In genomic region chr16:84619103-84619460, GRCh38 we compare ENCODE assay signal across 11 cellular contexts. TPM values are rescaled to one million over a fixed set of nuclear protein-coding genes. Genes with fewer than 3 reads are reported as not detected.
DNase-seq lines count a peak whose midpoint lies in the region; ATAC-seq and TF ChIP-seq lines count a peak whose summit lies in the region.
"Had no signal": no experiment of that assay in that cellular context is flagged by ENCODE, and none has a peak within 500 bp of the region (broad histone marks: within the 10 kb centered on the region; RNA-seq: fewer than 3 reads in every experiment).

No MANE protein-coding gene starts in this region.

- intact Hi-C loops in activated T-helper 2 cell treated with anti-CD3 and anti-CD28 coated beads, Interferon-gamma antibody, Interleukin-2, Interleukin-4, amounts not matched to agents 10 μg/mL and 5 μg/mL and 100 μg/mL, durations not matched to agents 14 hours and 24 hours and 36 hours (cut with micrococcal nuclease): loop anchor here (2.0 to 5.0 kb wide), 2 partner anchors 70 to 408 kb away; partner anchors contain the start of gene KIAA0513
- intact Hi-C loops in left lung (cut with DNase I): no loop called here
- intact Hi-C loops in stomach (cut with DNase I; ENCODE audit: low total_unique reads): no loop called here

- peaks cover 35% of the 10 kb centered on the region for H3K4me1 Mint-ChIP-seq in activated T-cell treated with anti-CD3 and anti-CD28 coated beads, Interleukin-2, amount 50 U/mL, for 24 hours (ENCODE audit: low read depth)
- H3K4me1 Mint-ChIP-seq in activated T-helper 2 cell treated with anti-CD3 and anti-CD28 coated beads, Interferon-gamma antibody, Interleukin-2, Interleukin-4, amounts not matched to agents 10 μg/mL and 5 μg/mL and 100 μg/mL, durations not matched to agents 14 hours and 24 hours and 36 hours (ENCODE audit: low read depth): peaks cover 34% of the 10 kb centered on the region

- H3K4me3 ChIP-seq in left lung (no peak overlapping the region), stomach (no peak overlapping the region)
- H3K4me3 ChIP-seq: gastrocnemius medialis had no signal

- TF ChIP-seq POLR2A in stomach (IDR thresholded peaks at IDR 0.05): no peak

- no peaks in the 10 kb centered on the region for H3K9me3 Mint-ChIP-seq in activated T-cell treated with anti-CD3 and anti-CD28 coated beads, Interleukin-2, amount 50 U/mL, for 24 hours
- no peaks in the 10 kb centered on the region for H3K9me3 Mint-ChIP-seq in activated T-helper 2 cell treated with anti-CD3 and anti-CD28 coated beads, Interferon-gamma antibody, Interleukin-2, Interleukin-4, amounts not matched to agents 10 μg/mL and 5 μg/mL and 100 μg/mL, durations not matched to agents 14 hours and 24 hours and 36 hours

- no peak for ATAC-seq in left lung
- no peak for ATAC-seq in HG03025 (IDR thresholded peaks at IDR 0.05; ENCODE audit: low FRiP score, unreplicated experiment)
- ATAC-seq: gastrocnemius medialis had no signal

- DNase-seq in activated T-cell treated with anti-CD3 and anti-CD28 coated beads, Interleukin-2, amount 50 U/mL, for 24 hours: no peak
- no peak for DNase-seq in activated T-cell treated with anti-CD3 and anti-CD28 coated beads, Interleukin-2, amount 50 U/mL, for 48 hours
- no peak for DNase-seq in activated T-helper 2 cell treated with anti-CD3 and anti-CD28 coated beads, Interferon-gamma antibody, Interleukin-2, Interleukin-4, amounts not matched to agents 10 μg/mL and 5 μg/mL and 100 μg/mL, durations not matched to agents 14 hours and 24 hours and 36 hours (ENCODE audit: low spot score)
- DNase-seq in left lung: no peak
- DNase-seq in stomach: no peak
- DNase-seq in cerebellum (ENCODE audit: low spot score): no peak
- no peak for DNase-seq in DMS53 (lab: John Stamatoyannopoulos, UW)
- DNase-seq: activated CD4-positive, alpha-beta T cell treated with anti-CD3 and anti-CD28 coated beads, Interleukin-2, amount 50 U/mL, for 1 hour; NCI-H187 had no signal

- H3K4me1 ChIP-seq in left lung (peaks cover 5 to 54% of the 10 kb centered on the region in 2 donors), stomach (peaks cover 34 to 60% (median 43%) of the 10 kb centered on the region in 4 donors)

- no peaks in the 10 kb centered on the region for H3K27me3 Mint-ChIP-seq in activated T-cell treated with anti-CD3 and anti-CD28 coated beads, Interleukin-2, amount 50 U/mL, for 24 hours
- peaks cover 11% of the 10 kb centered on the region for H3K27me3 Mint-ChIP-seq in activated T-helper 2 cell treated with anti-CD3 and anti-CD28 coated beads, Interferon-gamma antibody, Interleukin-2, Interleukin-4, amounts not matched to agents 10 μg/mL and 5 μg/mL and 100 μg/mL, durations not matched to agents 14 hours and 24 hours and 36 hours (ENCODE audit: low read depth)

- H3K9me3 ChIP-seq in left lung (no peaks in the 10 kb centered on the region), stomach (no peaks in the 10 kb centered on the region)
- H3K9me3 ChIP-seq: gastrocnemius medialis had no signal

- H3K36me3 ChIP-seq in left lung: peaks cover 0 to 6% of the 10 kb centered on the region in 2 donors
- H3K36me3 ChIP-seq in stomach: peaks cover 0 to 4% (median 0%) of the 10 kb centered on the region in 4 donors
- H3K36me3 ChIP-seq: gastrocnemius medialis had no signal

- TF ChIP-seq EP300 in stomach (IDR thresholded peaks at IDR 0.05): no peak

- H3K27ac Mint-ChIP-seq in activated T-cell treated with anti-CD3 and anti-CD28 coated beads, Interleukin-2, amount 50 U/mL, for 24 hours: peak overlapping the region; percentile 61
- H3K27ac Mint-ChIP-seq in activated T-helper 2 cell treated with anti-CD3 and anti-CD28 coated beads, Interferon-gamma antibody, Interleukin-2, Interleukin-4, amounts not matched to agents 10 μg/mL and 5 μg/mL and 100 μg/mL, durations not matched to agents 14 hours and 24 hours and 36 hours: peak overlapping the region; percentile 31

- no peak for TF ChIP-seq CTCF in left lung (IDR thresholded peaks at IDR 0.05)
- no peak for TF ChIP-seq CTCF in stomach (IDR thresholded peaks at IDR 0.05)

- peak overlapping the region; percentile 38 for H3K4me3 Mint-ChIP-seq in activated T-cell treated with anti-CD3 and anti-CD28 coated beads, Interleukin-2, amount 50 U/mL, for 24 hours
- H3K4me3 Mint-ChIP-seq in activated T-helper 2 cell treated with anti-CD3 and anti-CD28 coated beads, Interferon-gamma antibody, Interleukin-2, Interleukin-4, amounts not matched to agents 10 μg/mL and 5 μg/mL and 100 μg/mL, durations not matched to agents 14 hours and 24 hours and 36 hours (ENCODE audit: low read depth): peak overlapping the region; percentile 70

- 51 to 75% (median 64%) methylated on average over 3 of the region's 3 CpGs for WGBS in stomach, 5 donors

- peak overlapping the region; percentile 29 to 90 for H3K27ac ChIP-seq in left lung
- H3K27ac ChIP-seq in stomach: peak overlapping the region in 3 of 5 donors; percentile 78 to 89 (median 87)

- H3K36me3 Mint-ChIP-seq in activated T-cell treated with anti-CD3 and anti-CD28 coated beads, Interleukin-2, amount 50 U/mL, for 24 hours (ENCODE audit: low read depth): peaks cover 33% of the 10 kb centered on the region
- H3K36me3 Mint-ChIP-seq in activated T-helper 2 cell treated with anti-CD3 and anti-CD28 coated beads, Interferon-gamma antibody, Interleukin-2, Interleukin-4, amounts not matched to agents 10 μg/mL and 5 μg/mL and 100 μg/mL, durations not matched to agents 14 hours and 24 hours and 36 hours (ENCODE audit: low read depth): peaks cover 31% of the 10 kb centered on the region

- peaks cover 0 to 9% of the 10 kb centered on the region in 2 donors for H3K27me3 ChIP-seq in left lung
- no peaks in the 10 kb centered on the region for H3K27me3 ChIP-seq in stomach

RNA-seq across cellular contexts. Expression of gene COTL1, which starts 1.2 kb away (rescaled TPM):
- 478 and 483 TPM in 2 replicates for total RNA-seq in activated T-helper 2 cell treated with anti-CD3 and anti-CD28 coated beads, Interferon-gamma antibody, Interleukin-2, Interleukin-4, amounts not matched to agents 10 μg/mL and 5 μg/mL and 100 μg/mL, durations not matched to agents 14 hours and 24 hours and 36 hours
- total RNA-seq in left lung: 100 to 1,000 TPM in 1 of 2 donors, 10 to 100 TPM in 1; 92.7 to 206 TPM
- 100 to 1,000 TPM in 3 of 5 donors, 10 to 100 TPM in 2; 40.3 to 184 (median 173) TPM for total RNA-seq in stomach
- polyA plus RNA-seq in stomach: 100 to 1,000 TPM in 2 of 3 donors, 10 to 100 TPM in 1; 52.7 to 187 (median 184) TPM
- total RNA-seq in cerebellum: 49.2 TPM

RNA-seq across cellular contexts. Expression of gene KLHL36, which starts 29.2 kb away (rescaled TPM):
- total RNA-seq in activated T-helper 2 cell treated with anti-CD3 and anti-CD28 coated beads, Interferon-gamma antibody, Interleukin-2, Interleukin-4, amounts not matched to agents 10 μg/mL and 5 μg/mL and 100 μg/mL, durations not matched to agents 14 hours and 24 hours and 36 hours: 57.7 and 59.6 TPM in 2 replicates
- total RNA-seq in left lung (10 to 100 TPM; 44.7 to 50.9 TPM), stomach (10 to 100 TPM; 29.5 to 62.4 (median 43.7) TPM), cerebellum (63.5 TPM)
- 10 to 100 TPM; 10.5 to 14.3 (median 13.6) TPM for polyA plus RNA-seq in stomach
